13 cellular contexts compared by ENCODE assay signal in genomic region chr1:185158806-185159205, GRCh38. TPM values are rescaled to one million over a fixed set of nuclear protein-coding genes. Genes with fewer than 3 reads are reported as not detected.
DNase-seq lines count a peak whose midpoint lies in the region; ATAC-seq, FAIRE-seq and TF ChIP-seq lines count a peak whose summit lies in the region.
"Had no signal": no experiment of that assay in that cellular context is flagged by ENCODE, and none has a peak within 500 bp of the region (broad histone marks: within the 10 kb centered on the region; RNA-seq: fewer than 3 reads in every experiment).

No MANE protein-coding gene starts in this region.

- no peak overlapping the region for H3K27ac Mint-ChIP-seq in activated naive CD4-positive, alpha-beta T cell treated with anti-CD3 and anti-CD28 coated beads, Interleukin-2, amount 50 U/mL, for 24 hours
- H3K27ac Mint-ChIP-seq in activated naive CD4-positive, alpha-beta T cell treated with anti-CD3 and anti-CD28 coated beads, Interleukin-2, amount 10 ng/mL, durations not matched to agents 7 days and 5 days = no peak overlapping the region
- no peak overlapping the region for H3K27ac Mint-ChIP-seq in endothelial cell (ENCODE audit: unreplicated experiment)

- H3K36me3 Mint-ChIP-seq in activated naive CD4-positive, alpha-beta T cell treated with anti-CD3 and anti-CD28 coated beads, Interleukin-2, amount 50 U/mL, for 24 hours = no peaks in the 10 kb centered on the region
- peaks cover 3% of the 10 kb centered on the region for H3K36me3 Mint-ChIP-seq in activated naive CD4-positive, alpha-beta T cell treated with anti-CD3 and anti-CD28 coated beads, Interleukin-2, amount 10 ng/mL, durations not matched to agents 7 days and 5 days
- peaks cover 7% of the 10 kb centered on the region for H3K36me3 Mint-ChIP-seq in endothelial cell (ENCODE audit: low read depth, unreplicated experiment)

- no peaks in the 10 kb centered on the region for H3K27me3 ChIP-seq in smooth muscle cell (ENCODE audit: low read depth)

- H3K27me3 Mint-ChIP-seq in activated naive CD4-positive, alpha-beta T cell treated with anti-CD3 and anti-CD28 coated beads, Interleukin-2, amount 50 U/mL, for 24 hours = no peaks in the 10 kb centered on the region
- no peaks in the 10 kb centered on the region for H3K27me3 Mint-ChIP-seq in activated naive CD4-positive, alpha-beta T cell treated with anti-CD3 and anti-CD28 coated beads, Interleukin-2, amount 10 ng/mL, durations not matched to agents 7 days and 5 days
- H3K27me3 Mint-ChIP-seq in endothelial cell (ENCODE audit: unreplicated experiment) = peaks cover 11% of the 10 kb centered on the region

- H3K4me3 Mint-ChIP-seq in activated naive CD4-positive, alpha-beta T cell treated with anti-CD3 and anti-CD28 coated beads, Interleukin-2, amount 50 U/mL, for 24 hours = peak overlapping the region; percentile 53
- H3K4me3 Mint-ChIP-seq in activated naive CD4-positive, alpha-beta T cell treated with anti-CD3 and anti-CD28 coated beads, Interleukin-2, amount 10 ng/mL, durations not matched to agents 7 days and 5 days = no peak overlapping the region
- H3K4me3 Mint-ChIP-seq in endothelial cell (ENCODE audit: unreplicated experiment) = peak overlapping the region; percentile 78

- no peaks in the 10 kb centered on the region for H3K36me3 ChIP-seq in smooth muscle cell (ENCODE audit: low read depth)

- no peak overlapping the region for H3K9ac ChIP-seq in smooth muscle cell (ENCODE audit: low read depth)

- H3K27ac ChIP-seq in smooth muscle cell (ENCODE audit: low read depth) = no peak overlapping the region

- peak overlapping the region; percentile 91 for H3K4me2 ChIP-seq in smooth muscle cell

- peaks cover 40% of the 10 kb centered on the region for H3K4me1 Mint-ChIP-seq in activated naive CD4-positive, alpha-beta T cell treated with anti-CD3 and anti-CD28 coated beads, Interleukin-2, amount 50 U/mL, for 24 hours
- H3K4me1 Mint-ChIP-seq in activated naive CD4-positive, alpha-beta T cell treated with anti-CD3 and anti-CD28 coated beads, Interleukin-2, amount 10 ng/mL, durations not matched to agents 7 days and 5 days = peaks cover 45% of the 10 kb centered on the region
- H3K4me1 Mint-ChIP-seq in endothelial cell (ENCODE audit: unreplicated experiment) = peaks cover 21% of the 10 kb centered on the region

- no peak for TF ChIP-seq POLR2A in H54 (IDR thresholded peaks at IDR 0.05; ENCODE audit: low read depth, low read length)

- H2AFZ ChIP-seq in smooth muscle cell (ENCODE audit: low read depth) = no peak overlapping the region

- no peak overlapping the region for H3K4me3 ChIP-seq in smooth muscle cell

- H3F3A ChIP-seq in smooth muscle cell (ENCODE audit: low read depth) = no peaks in the 10 kb centered on the region

- 47% methylated on average over 2 of the region's 2 CpGs for WGBS in smooth muscle cell (ENCODE audit: low lambda C conversion rate)

- H3K79me2 ChIP-seq in smooth muscle cell (ENCODE audit: low read depth) = peaks cover 30% of the 10 kb centered on the region

- H3K9me3 ChIP-seq in smooth muscle cell (replicated peaks; ENCODE audit: low read depth) = no peaks in the 10 kb centered on the region

- DNase-seq in activated naive CD4-positive, alpha-beta T cell treated with anti-CD3 and anti-CD28 coated beads, Interleukin-2, amount 10 ng/mL, durations not matched to agents 7 days and 5 days = no peak
- peak; percentile 68 for DNase-seq in NCI-H82 (lab: John Stamatoyannopoulos, UW)
- DNase-seq in endothelial cell (ENCODE audit: low spot score) = no peak
- DNase-seq in smooth muscle cell (lab: John Stamatoyannopoulos, UW; ENCODE audit: unreplicated experiment) = no peak
- DNase-seq in SW 1271 (lab: John Stamatoyannopoulos, UW) = no peak
- no peak for DNase-seq in H54 (ENCODE audit: insufficient read length, low spot score)
- DNase-seq: activated CD4-positive, alpha-beta T cell treated with anti-CD3 and anti-CD28 coated beads, Interleukin-2, amount 50 U/mL, for 4 hours; NCI-H524 treated with DMSO at 0.1 percent for 48 hours had no signal

- CTCF ChIA-PET in activated naive CD4-positive, alpha-beta T cell treated with anti-CD3 and anti-CD28 coated beads, Interleukin-2, amount 10 ng/mL, durations not matched to agents 7 days and 5 days (lab: Charles Lee) = interaction anchor here (0.7 to 6.9 kb wide), 3 partner anchors 9 to 511 kb away, joined by 3 to 61 read pairs (median 4); no protein-coding TSS in a partner anchor

- TF ChIP-seq CTCF in endothelial cell (IDR thresholded peaks at IDR 0.05; ENCODE audit: unreplicated experiment) (no peak), smooth muscle cell (IDR thresholded peaks at IDR 0.05; ENCODE audit: borderline replicate concordance, insufficient read depth, poor library complexity, severe bottlenecking) (no peak)

- H3K4me1 ChIP-seq in smooth muscle cell (ENCODE audit: low read depth) = peaks cover 18% of the 10 kb centered on the region

- no peak for ATAC-seq in HG02973 (IDR thresholded peaks at IDR 0.05; ENCODE audit: unreplicated experiment)

- H3K9me3 Mint-ChIP-seq in activated naive CD4-positive, alpha-beta T cell treated with anti-CD3 and anti-CD28 coated beads, Interleukin-2, amount 50 U/mL, for 24 hours = no peaks in the 10 kb centered on the region
- no peaks in the 10 kb centered on the region for H3K9me3 Mint-ChIP-seq in activated naive CD4-positive, alpha-beta T cell treated with anti-CD3 and anti-CD28 coated beads, Interleukin-2, amount 10 ng/mL, durations not matched to agents 7 days and 5 days
- no peaks in the 10 kb centered on the region for H3K9me3 Mint-ChIP-seq in endothelial cell (ENCODE audit: unreplicated experiment)

- peaks cover 3% of the 10 kb centered on the region for H4K20me1 ChIP-seq in smooth muscle cell (ENCODE audit: low read depth)

- no peak for FAIRE-seq in H54 (lab: Jason Lieb, UNC)
- FAIRE-seq: endometrium, H1, urothelium cell line had no signal

RNA-seq across cellular contexts. Expression of gene SWT1, which starts 1.8 kb away (rescaled TPM):
- total RNA-seq in endothelial cell (ENCODE audit: unreplicated experiment) (11.5 TPM), smooth muscle cell (11.2 and 16.2 TPM in 2 replicates)
- polyA plus RNA-seq in smooth muscle cell = 1.7 and 2.4 TPM in 2 replicates

RNA-seq across cellular contexts. Expression of gene TRMT1L, which starts 2.1 kb away (rescaled TPM):
- 17.4 TPM for total RNA-seq in endothelial cell (ENCODE audit: unreplicated experiment)
- 33.4 and 40.1 TPM in 2 replicates for total RNA-seq in smooth muscle cell
- 17.2 and 18.3 TPM in 2 replicates for polyA plus RNA-seq in smooth muscle cell
